In the genomic region with DNA sequence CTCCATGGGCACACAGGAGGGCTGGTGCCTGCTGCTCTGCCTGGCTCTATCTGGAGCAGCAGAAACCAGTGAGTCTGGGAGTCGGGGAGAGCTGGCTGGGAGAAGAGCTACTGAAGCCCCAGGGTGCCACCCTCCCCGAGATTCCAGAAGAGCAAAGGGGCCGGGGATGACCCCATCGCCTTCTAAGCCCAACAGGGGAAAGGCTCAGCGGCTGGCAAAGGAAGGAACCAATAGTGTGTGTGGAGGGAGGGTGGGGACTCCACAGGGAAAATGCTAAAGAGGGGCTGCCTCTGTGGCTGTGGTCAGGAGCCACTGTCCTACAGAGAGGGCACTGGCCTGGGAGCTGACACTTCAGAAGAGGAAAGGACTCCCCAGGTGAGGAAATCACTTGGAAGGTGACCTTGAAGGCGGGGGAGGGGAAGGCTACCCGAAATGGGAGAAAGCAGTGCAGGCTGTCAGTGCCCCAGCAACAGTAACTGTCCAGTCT, we compare ENCODE assay signal across 8 cellular contexts. TPM values are rescaled to one million over a fixed set of nuclear protein-coding genes. Genes with fewer than 3 reads are reported as not detected.
DNase-seq lines count a peak whose midpoint lies in the region; ATAC-seq and TF ChIP-seq lines count a peak whose summit lies in the region.

No MANE protein-coding gene starts in this region.

- intact Hi-C loops in MCF 10A (cut with micrococcal nuclease): no loop called here

- H3K27me3 Mint-ChIP-seq in MCF 10A (ENCODE audit: insufficient read depth, unreplicated experiment): no peaks in the 10 kb centered on the region

- BruUV-seq in MCF 10A (replicated peaks; lab: Mats Ljungman, UMichigan): no TSS peak

- H3K27me3 ChIP-seq in MG63: no peaks in the 10 kb centered on the region
- H3K27me3 ChIP-seq in layer of hippocampus (ENCODE audit: control insufficient read depth, insufficient read depth, low read length): no peaks in the 10 kb centered on the region

- DNase-seq in MG63 (peak; percentile 44), MCF 10A (ENCODE audit: unreplicated experiment) (no peak), HuH-7.5 (ENCODE audit: low spot score) (no peak)
- DNase-seq in stimulated activated naive CD4-positive, alpha-beta T cell treated with Interleukin-2 at 50 U/mL for 16 hours (lab: John Stamatoyannopoulos, UW): peak; percentile 23

- POLR2A ChIA-PET in MCF 10A (lab: Yijun Ruan, JAX): interaction anchor here (0.7 to 4.5 kb wide), 23 partner anchors 10 to 154 kb away, joined by 3 to 50 read pairs (median 10); partner anchors contain the start of genes GAPDH, LTBR, MRPL51 and SCNN1A

- H3K36me3 Mint-ChIP-seq in MCF 10A (ENCODE audit: insufficient read depth, unreplicated experiment): peaks cover 36% of the 10 kb centered on the region

- H3K4me3 Mint-ChIP-seq in MCF 10A (ENCODE audit: unreplicated experiment): peak overlapping the region; percentile 94

- H3K9me3 ChIP-seq in MG63: no peaks in the 10 kb centered on the region

- H3K27ac Mint-ChIP-seq in MCF 10A (ENCODE audit: low read depth, unreplicated experiment): peak overlapping the region; percentile 98

- ATAC-seq in HG03469 (IDR thresholded peaks at IDR 0.05; ENCODE audit: unreplicated experiment) (no peak), HG03520 (IDR thresholded peaks at IDR 0.05; ENCODE audit: unreplicated experiment) (no peak)

- no peaks in the 10 kb centered on the region; the same call in 1 of the 2 replicates for H3K36me3 ChIP-seq in MG63

- peak overlapping the region; percentile 95 for H3K27ac ChIP-seq in layer of hippocampus (ENCODE audit: low read depth, low read length)

- CTCF ChIA-PET in MCF 10A (lab: Yijun Ruan, JAX): interaction anchor here (0.6 to 2.4 kb wide), 10 partner anchors 9 to 687 kb away, joined by 3 to 33 read pairs (median 4); partner anchors contain the start of gene VAMP1

- no peak for TF ChIP-seq CTCF in GM12875 (IDR thresholded peaks at IDR 0.05; ENCODE audit: borderline replicate concordance, insufficient read depth, low read depth, low read length)
- TF ChIP-seq CTCF in MCF 10A (IDR thresholded peaks at IDR 0.05; ENCODE audit: unreplicated experiment): no peak

- H3K4me1 Mint-ChIP-seq in MCF 10A (ENCODE audit: insufficient read depth, unreplicated experiment): peaks cover 37% of the 10 kb centered on the region

- peak overlapping the region; percentile 83 for H3K4me3 ChIP-seq in GM12875 (ENCODE audit: low read depth, low read length)
- H3K4me3 ChIP-seq in MG63: peak overlapping the region; percentile 60

- no peaks in the 10 kb centered on the region for H3K9me3 Mint-ChIP-seq in MCF 10A (ENCODE audit: unreplicated experiment)

RNA-seq across cellular contexts. Expression of gene TAPBPL, which starts 0.4 kb away (rescaled TPM):
- total RNA-seq in MG63 (2014; rRNA removed; shearing (Covaris generic); ENCODE audit: low replicate concordance): 2.2 TPM in 1 of 2 replicates, not detected in the other
- 8.1 and 9.3 TPM in 2 replicates for total RNA-seq in MCF 10A (2022)

RNA-seq across cellular contexts. Expression of gene CD27, which starts 7.5 kb away (rescaled TPM):
- not detected in 2 replicates for total RNA-seq in MG63 (2014; rRNA removed; shearing (Covaris generic); ENCODE audit: low replicate concordance)
- not detected in 2 replicates for total RNA-seq in MCF 10A (2022)

RNA-seq across cellular contexts. Expression of gene VAMP1, which starts 18.2 kb away (rescaled TPM):
- total RNA-seq in MG63 (2014; rRNA removed; shearing (Covaris generic); ENCODE audit: low replicate concordance): 7.1 and 15.3 TPM in 2 replicates
- total RNA-seq in MCF 10A (2022): 2.5 and 2.9 TPM in 2 replicates

RNA-seq across cellular contexts. Expression of gene MRPL51, which starts 40.8 kb away (rescaled TPM):
- 140 and 315 TPM in 2 replicates for total RNA-seq in MG63 (2014; rRNA removed; shearing (Covaris generic); ENCODE audit: low replicate concordance)
- total RNA-seq in MCF 10A (2022): 230 and 314 TPM in 2 replicates

RNA-seq across cellular contexts. Expression of gene NCAPD2, which starts 41.6 kb away (rescaled TPM):
- total RNA-seq in MG63 (2014; rRNA removed; shearing (Covaris generic); ENCODE audit: low replicate concordance): 60.2 and 95.9 TPM in 2 replicates
- 31.9 and 52.0 TPM in 2 replicates for total RNA-seq in MCF 10A (2022)

Comparison
In these comparisons a context has a peak if more than half of its experiments do, and no peak if none do; other contexts are left out.
1. DNase-seq: peak in MG63 (single experiment) and stimulated activated naive CD4-positive, alpha-beta T cell treated with Interleukin-2 at 50 U/mL for 16 hours (single experiment); none in MCF 10A (single experiment) and HuH-7.5 (single experiment).